ENCODE assay signal across 16 cellular contexts in genomic region chr15:49423906-49424520, GRCh38. TPM values are rescaled to one million over a fixed set of nuclear protein-coding genes. Genes with fewer than 3 reads are reported as not detected.
A peak's percentile ranks its signal among the peaks of the same experiment; 100 is the strongest.
DNase-seq lines count a peak whose midpoint lies in the region; ATAC-seq and TF ChIP-seq lines count a peak whose summit lies in the region.
"Had no signal": no experiment of that assay in that cellular context is flagged by ENCODE, and none has a peak within 500 bp of the region (broad histone marks: within the 10 kb centered on the region; RNA-seq: fewer than 3 reads in every experiment).

No MANE protein-coding gene starts in this region.

- H2AFZ ChIP-seq in mesenchymal stem cell (ENCODE audit: low read depth, low read length) = no peak overlapping the region

- H3K23ac ChIP-seq in mesenchymal stem cell (ENCODE audit: low read length in 2 of 2) = no peak overlapping the region

- H2BK120ac ChIP-seq in mesenchymal stem cell (ENCODE audit: low read depth, low read length) = no peak overlapping the region

- H3K9ac ChIP-seq in mesenchymal stem cell (ENCODE audit: low read length) = peak overlapping the region; percentile 100
- H3K9ac ChIP-seq: neural progenitor cell had no signal

- H3K4me1 ChIP-seq in SJCRH30 = peaks cover 12% of the 10 kb centered on the region
- H3K4me1 ChIP-seq in mesenchymal stem cell (ENCODE audit: control insufficient read depth, insufficient read depth, low read depth, low read length) = no peaks in the 10 kb centered on the region
- peaks cover 11% of the 10 kb centered on the region for H3K4me1 ChIP-seq in suprapubic skin
- H3K4me1 ChIP-seq: neural progenitor cell had no signal

- no peak overlapping the region for H2BK15ac ChIP-seq in mesenchymal stem cell (ENCODE audit: low read depth, poor library complexity, severe bottlenecking)

- H3K27ac ChIP-seq in SJCRH30 (peak overlapping the region; percentile 79), mesenchymal stem cell (ENCODE audit: low read length, poor library complexity, severe bottlenecking) (no peak overlapping the region), suprapubic skin (peak overlapping the region; percentile 62)
- H3K27ac ChIP-seq: neural progenitor cell had no signal

- no peak for TF ChIP-seq EP300 in suprapubic skin (IDR thresholded peaks at IDR 0.05)

- no peak overlapping the region for H3K4ac ChIP-seq in mesenchymal stem cell (ENCODE audit: low read depth in 1 of 2, low read length in 2 of 2)

- no peak for TF ChIP-seq POLR2A in suprapubic skin (IDR thresholded peaks at IDR 0.05)

- no peak overlapping the region for H2AK5ac ChIP-seq in mesenchymal stem cell (ENCODE audit: low read length, severe bottlenecking)

- no peak overlapping the region for H3K4me2 ChIP-seq in mesenchymal stem cell (ENCODE audit: low read length, poor library complexity, severe bottlenecking)
- H3K4me2 ChIP-seq: neural progenitor cell had no signal

- H3K79me1 ChIP-seq in mesenchymal stem cell (replicated peaks; ENCODE audit: low read length, poor library complexity, severe bottlenecking) = no peaks in the 10 kb centered on the region

- WGBS in mesenchymal stem cell = 72% methylated on average over 3 of the region's 5 CpGs
- 48% methylated on average over 5 of the region's 5 CpGs for WGBS in suprapubic skin

- peak overlapping the region; percentile 42 to 77 for H2BK12ac ChIP-seq in mesenchymal stem cell (ENCODE audit: low read length in 2 of 2)

- H2BK5ac ChIP-seq in mesenchymal stem cell (ENCODE audit: low read depth, low read length, poor library complexity, severe bottlenecking) = no peak overlapping the region

- no peaks in the 10 kb centered on the region for H3K9me3 ChIP-seq in SJCRH30 (replicated peaks)
- H3K9me3 ChIP-seq in mesenchymal stem cell (ENCODE audit: control insufficient read depth, low read length) = no peaks in the 10 kb centered on the region
- H3K9me3 ChIP-seq in suprapubic skin = no peaks in the 10 kb centered on the region

- TF ChIP-seq CTCF in fibroblast of mammary gland (conservative IDR thresholded peaks at IDR 0.05; ENCODE audit: control insufficient read depth, insufficient read depth, low read depth, low read length) (no peak), suprapubic skin (IDR thresholded peaks at IDR 0.05) (no peak)

- no peak overlapping the region for H4K91ac ChIP-seq in mesenchymal stem cell (ENCODE audit: low read length)

- H3K4me3 ChIP-seq in SJCRH30 = peak overlapping the region; percentile 59
- H3K4me3 ChIP-seq in fibroblast of mammary gland (ENCODE audit: control insufficient read depth, low read depth, low read length) = peak overlapping the region; percentile 74
- H3K4me3 ChIP-seq in mesenchymal stem cell (ENCODE audit: insufficient read depth in 1 of 2, low read depth in 1 of 2, low read length in 2 of 2) = peak overlapping the region in 1 of 2 experiments; percentile 84
- peak overlapping the region; percentile 41 for H3K4me3 ChIP-seq in suprapubic skin
- H3K4me3 ChIP-seq: neural progenitor cell had no signal

- DNase-seq in SJCRH30 (peak in 1 of 2 experiments; percentile 53), fibroblast of mammary gland (ENCODE audit: low read depth) (peak; percentile 56), mesenchymal stem cell (no peak), suprapubic skin (ENCODE audit: low spot score in 2 of 2) (no peak), NCI-H1092 (lab: John Stamatoyannopoulos, UW) (no peak)
- no peak for DNase-seq in activated CD8-positive, alpha-beta memory T cell treated with anti-CD3 and anti-CD28 coated beads, Interleukin-2, amount 50 U/mL, for 48 hours
- DNase-seq: activated CD4-positive, alpha-beta T cell treated with anti-CD3 and anti-CD28 coated beads, Interleukin-2, amount 10 ng/mL, durations not matched to agents 24 days and 14 days; EL; H7; kidney glomerular epithelial cell had no signal

- H3K14ac ChIP-seq in mesenchymal stem cell (ENCODE audit: low read length in 2 of 2) = no peak overlapping the region

- H4K8ac ChIP-seq in mesenchymal stem cell (ENCODE audit: low read length) = no peak overlapping the region

- H3K36me3 ChIP-seq in SJCRH30 = peaks cover 36% of the 10 kb centered on the region
- H3K36me3 ChIP-seq in mesenchymal stem cell (ENCODE audit: control insufficient read depth in 1 of 2, insufficient read depth in 2 of 2, low read depth in 1 of 2, low read length in 2 of 2) = peaks cover 0 to 50% of the 10 kb centered on the region in 2 experiments
- no peaks in the 10 kb centered on the region for H3K36me3 ChIP-seq in suprapubic skin
- H3K36me3 ChIP-seq: neural progenitor cell had no signal

- no peak overlapping the region for H3K18ac ChIP-seq in mesenchymal stem cell (ENCODE audit: low read depth in 1 of 2, low read length in 2 of 2)

- ATAC-seq in GM18870 (IDR thresholded peaks at IDR 0.05; ENCODE audit: unreplicated experiment) (no peak), HG02938 (IDR thresholded peaks at IDR 0.05; ENCODE audit: unreplicated experiment) (no peak)
- ATAC-seq: activated T-helper 17 cell treated with anti-CD3 and anti-CD28 coated beads, Interleukin-2, amount 50 U/mL, for 72 hours; esophagus mucosa had no signal

- H3K27me3 ChIP-seq in SJCRH30 (no peaks in the 10 kb centered on the region), mesenchymal stem cell (ENCODE audit: control insufficient read depth in 1 of 2, insufficient read depth in 1 of 2, low read length in 2 of 2) (no peaks in the 10 kb centered on the region), suprapubic skin (no peaks in the 10 kb centered on the region)
- H3K27me3 ChIP-seq: neural progenitor cell had no signal

RNA-seq across cellular contexts. Expression of gene FGF7, which starts 1.0 kb away (rescaled TPM):
- total RNA-seq in SJCRH30 (2014; rRNA removed; shearing (Covaris generic)) = 28.8 and 31.2 TPM in 2 replicates
- polyA plus RNA-seq in mesenchymal stem cell (2013, experiment 1 of 2) = 30.7 TPM
- polyA plus RNA-seq in mesenchymal stem cell (2013, experiment 2 of 2) = 30.1 TPM
- 10 to 100 TPM in 3 of 4 donors, 1 to 10 TPM in 1; 5.5 to 24.1 (median 12.6) TPM for total RNA-seq in suprapubic skin
- total RNA-seq: activated CD4-positive, alpha-beta T cell treated with anti-CD3 and anti-CD28 coated beads, Interleukin-2, amount 10 ng/mL, durations not matched to agents 24 days and 14 days; activated T-helper 17 cell treated with anti-CD3 and anti-CD28 coated beads, Interleukin-2, amount 50 U/mL, for 72 hours; H7 had no signal
- polyA plus RNA-seq: CD14-positive monocyte had no signal
